In genomic region chr20:32278199-32278643, GRCh38 we compare ENCODE assay signal across 8 cellular contexts. TPM values are rescaled to one million over a fixed set of nuclear protein-coding genes. Genes with fewer than 3 reads are reported as not detected.
DNase-seq lines count a peak whose midpoint lies in the region; ATAC-seq and TF ChIP-seq lines count a peak whose summit lies in the region.

No MANE protein-coding gene starts in this region.

- H3K4me1 ChIP-seq in ACC112 (ENCODE audit: control insufficient read depth, insufficient read depth, low read length, unreplicated experiment) (no peaks in the 10 kb centered on the region), sigmoid colon (peaks cover 0 to 16% (median 16%) of the 10 kb centered on the region in 4 donors)

- H3K9me3 ChIP-seq in sigmoid colon = no peaks in the 10 kb centered on the region

- WGBS in sigmoid colon, 2 donors = 22 to 42% methylated on average over 4 of the region's 4 CpGs

- H3K36me3 ChIP-seq in ACC112 (ENCODE audit: insufficient read depth, low read length) = no peaks in the 10 kb centered on the region
- no peaks in the 10 kb centered on the region for H3K36me3 ChIP-seq in sigmoid colon

- H3K27me3 ChIP-seq in ACC112 (ENCODE audit: insufficient read depth, low read length) (no peaks in the 10 kb centered on the region), sigmoid colon (no peaks in the 10 kb centered on the region)

- H3K4me3 ChIP-seq in ACC112 (ENCODE audit: low read depth, low read length) = peak overlapping the region; percentile 94
- H3K4me3 ChIP-seq in fibroblast of villous mesenchyme (ENCODE audit: low read depth, low read length) = peak overlapping the region; percentile 94
- peak overlapping the region; percentile 63 to 91 (median 74) for H3K4me3 ChIP-seq in sigmoid colon

- intact Hi-C loops in sigmoid colon (cut with DNase I) = loop anchor here (5.0 kb wide), 4 partner anchors 71 to 204 kb away; partner anchors contain the start of genes ASXL1, PLAGL2 and POFUT1

- TF ChIP-seq EP300 in sigmoid colon (IDR thresholded peaks at IDR 0.05) = no peak

- DNase-seq in activated CD4-positive, alpha-beta T cell treated with anti-CD3 and anti-CD28 coated beads for 48 hours = peak; percentile 37
- DNase-seq in fibroblast of villous mesenchyme (ENCODE audit: low read depth) = peak; percentile 27
- DNase-seq in sigmoid colon = no peak
- DNase-seq in NCI-H2227 treated with DMSO at 0.1 percent for 48 hours (lab: John Stamatoyannopoulos, UW) = no peak

- no peak for TF ChIP-seq POLR2A in sigmoid colon (IDR thresholded peaks at IDR 0.05)

- TF ChIP-seq CTCF in fibroblast of villous mesenchyme (IDR thresholded peaks at IDR 0.05; ENCODE audit: insufficient read depth, low read depth, low read length) = no peak
- TF ChIP-seq CTCF in sigmoid colon (IDR thresholded peaks at IDR 0.05) = no peak

- H2AFZ ChIP-seq in ACC112 (ENCODE audit: low read length, unreplicated experiment) = peak overlapping the region; percentile 73

- ATAC-seq in GM18870 (IDR thresholded peaks at IDR 0.05; ENCODE audit: unreplicated experiment) (peak; percentile 69), HG03175 (IDR thresholded peaks at IDR 0.05; ENCODE audit: unreplicated experiment) (peak; percentile 79), GM19397 (IDR thresholded peaks at IDR 0.05; ENCODE audit: unreplicated experiment) (no peak)

- peaks cover 20% of the 10 kb centered on the region for H3K79me2 ChIP-seq in ACC112 (ENCODE audit: control insufficient read depth, insufficient read depth, low read length, unreplicated experiment)

- H3K27ac ChIP-seq in ACC112 (ENCODE audit: low read depth, low read length) = no peak overlapping the region
- peak overlapping the region; percentile 75 to 83 (median 76) for H3K27ac ChIP-seq in sigmoid colon

RNA-seq across cellular contexts. Expression of gene KIF3B, which starts 0.8 kb away (rescaled TPM):
- total RNA-seq in fibroblast of villous mesenchyme = 24.2 TPM in 2 replicates
- 10 to 100 TPM; 16.1 to 25.8 (median 18.6) TPM for total RNA-seq in sigmoid colon
- polyA plus RNA-seq in sigmoid colon = 10 to 100 TPM; 25.8 to 45.8 (median 29.4) TPM

Comparison
In these comparisons a context has a peak if more than half of its experiments do, and no peak if none do; other contexts are left out.
1. DNase-seq: peak in activated CD4-positive, alpha-beta T cell treated with anti-CD3 and anti-CD28 coated beads for 48 hours (single experiment) and fibroblast of villous mesenchyme (single experiment); none in sigmoid colon (single experiment) and NCI-H2227 treated with DMSO at 0.1 percent for 48 hours (single experiment).
2. Peak in every context shown above with its lines, with median percentiles within 50 percentile points of each other: H3K4me3 ChIP-seq.